In the genomic region with DNA sequence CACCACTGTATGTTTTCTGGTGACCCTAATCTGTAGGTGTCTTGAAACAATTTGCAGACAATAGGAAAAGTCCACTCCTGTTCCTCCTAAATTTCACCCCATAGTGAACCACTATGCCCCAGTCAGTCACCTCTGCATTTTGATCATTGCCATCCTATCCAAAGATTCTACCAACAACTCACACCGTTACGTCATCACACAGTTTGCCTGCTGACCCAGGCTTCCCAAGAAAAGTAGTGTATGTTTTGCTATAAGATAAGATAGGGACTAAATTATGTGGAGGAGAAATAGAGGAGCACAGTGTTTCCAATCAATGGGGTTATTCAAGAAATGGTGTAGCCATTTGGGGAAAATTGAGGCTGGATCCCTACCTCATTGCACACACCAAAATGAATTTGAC, we compare ENCODE assay signal across 2 cellular contexts.
TF ChIP-seq lines count a peak whose summit lies in the region.

No MANE protein-coding gene starts in this region.

TF ChIP-seq in GM12891, 5 proteins besides CTCF, POLR2A, EP300 and RAD21:
- TF ChIP-seq TAF1 (IDR thresholded peaks at IDR 0.05; ENCODE audit: low read depth, low read length) (no peak), POU2F2 (IDR thresholded peaks at IDR 0.05; ENCODE audit: low read depth, low read length) (no peak), POLR2AphosphoS5 (IDR thresholded peaks at IDR 0.05; ENCODE audit: low read depth, low read length) (no peak), SPI1 (IDR thresholded peaks at IDR 0.05; ENCODE audit: low read depth, low read length) (no peak), PAX5 (IDR thresholded peaks at IDR 0.05; ENCODE audit: insufficient read depth, low read length, severe bottlenecking) (no peak)

TF ChIP-seq in K562, 482 proteins besides CTCF, POLR2A, EP300 and RAD21:
- peak; percentile 52 for TF ChIP-seq POLR2B (IDR thresholded peaks at IDR 0.05; ENCODE audit: low read depth, partially characterized antibody)
- TF ChIP-seq MYNN (IDR thresholded peaks at IDR 0.05), result 0 out of 2 replicates have a peak, but pooled peaks have one; percentile 17
- no peak for TF ChIP-seq MYNN (CRISPR knock-in tag; IDR thresholded peaks at IDR 0.05)
- no peak for TF ChIP-seq BRF1 (IDR thresholded peaks at IDR 0.05; ENCODE audit: borderline replicate concordance, extremely low read depth, insufficient read length)
- TF ChIP-seq SMARCB1 (IDR thresholded peaks at IDR 0.05; ENCODE audit: insufficient read length, low read depth), result no peak
- peak; percentile 51; the same call in 1 of the 2 replicates for TF ChIP-seq SUPT5H (IDR thresholded peaks at IDR 0.05)
- no peak for TF ChIP-seq ATF1 (CRISPR knock-in tag; IDR thresholded peaks at IDR 0.05)
- no peak for TF ChIP-seq ATF1 (tag; IDR thresholded peaks at IDR 0.05)
- TF ChIP-seq POLR2AphosphoS5 (IDR thresholded peaks at IDR 0.05; ENCODE audit: control insufficient read depth, insufficient read depth, low read depth, low read length), result peak; percentile 20; the same call in 1 of the 2 replicates
- no peak for TF ChIP-seq ZNF174 (CRISPR knock-in tag; IDR thresholded peaks at IDR 0.05)
- TF ChIP-seq ATF7 (IDR thresholded peaks at IDR 0.05), result peak; percentile 58; the same call in 1 of the 2 replicates
- TF ChIP-seq SLC30A9 (CRISPR knock-in tag; IDR thresholded peaks at IDR 0.05), result no peak
- no peak for TF ChIP-seq PRPF4 (IDR thresholded peaks at IDR 0.05; ENCODE audit: insufficient read depth, low read depth, low read length, poor library complexity, severe bottlenecking)
- TF ChIP-seq, protein P1, sequence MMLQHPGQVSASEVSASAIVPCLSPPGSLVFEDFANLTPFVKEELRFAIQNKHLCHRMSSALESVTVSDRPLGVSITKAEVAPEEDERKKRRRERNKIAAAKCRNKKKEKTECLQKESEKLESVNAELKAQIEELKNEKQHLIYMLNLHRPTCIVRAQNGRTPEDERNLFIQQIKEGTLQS (IDR thresholded peaks at IDR 0.05), result peak; percentile 71
- TF ChIP-seq, protein P1 (CRISPR knock-in tag; conservative IDR thresholded peaks at IDR 0.05), result no peak
